21 cellular contexts compared by ENCODE assay signal in the genomic region with DNA sequence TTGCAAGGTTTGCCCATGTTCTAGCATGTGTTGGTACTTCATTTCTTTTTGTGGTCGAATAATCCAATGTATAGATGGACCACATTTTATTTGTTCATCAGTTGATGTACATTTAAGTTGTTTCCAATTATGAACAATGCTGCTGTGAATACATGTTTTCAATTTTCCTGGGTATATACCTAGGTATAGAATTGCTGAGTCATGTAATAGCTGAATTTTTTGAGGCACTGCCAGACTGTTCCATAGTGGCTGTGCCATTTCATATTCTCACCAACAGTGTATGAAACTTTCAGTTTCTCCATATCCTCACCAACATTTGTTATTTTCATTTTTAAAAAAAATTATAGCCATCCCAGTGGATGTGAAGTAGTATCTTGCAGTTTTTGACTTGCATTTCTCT.
A peak's percentile ranks its signal among the peaks of the same experiment; 100 is the strongest.
DNase-seq lines count a peak whose midpoint lies in the region; ATAC-seq, FAIRE-seq and TF ChIP-seq lines count a peak whose summit lies in the region.
"Had no signal": no experiment of that assay in that cellular context is flagged by ENCODE, and none has a peak within 500 bp of the region (broad histone marks: within the 10 kb centered on the region; RNA-seq: fewer than 3 reads in every experiment).

No MANE protein-coding gene starts in this region.

- FAIRE-seq in HepG2 (lab: Jason Lieb, UNC) (no peak), endothelial cell of umbilical vein (lab: Jason Lieb, UNC) (peak; percentile 33)

- no peak overlapping the region for H3K27ac ChIP-seq in SK-N-SH (ENCODE audit: low read depth in 2 of 2, low read length in 1 of 2)
- H3K27ac ChIP-seq in HepG2 (ENCODE audit: extremely low read length, insufficient read depth, low read length) = no peak overlapping the region
- H3K27ac ChIP-seq in right lobe of liver = no peak overlapping the region
- no peak overlapping the region for H3K27ac ChIP-seq in endothelial cell of umbilical vein (ENCODE audit: insufficient read depth, low read depth, low read length)
- no peak overlapping the region for H3K27ac ChIP-seq in SJCRH30
- H3K27ac ChIP-seq: 22Rv1, colonic mucosa, parathyroid adenoma, right atrium auricular region, RWPE1, spleen had no signal

- POLR2A ChIA-PET in SK-N-SH (lab: Yijun Ruan, JAX) (no interaction called here), HepG2 (lab: Yijun Ruan, JAX) (no interaction called here), endothelial cell of umbilical vein (lab: Charles Lee) (no interaction called here)

- H3K4me1 ChIP-seq in SK-N-SH (ENCODE audit: control insufficient read depth in 1 of 2, insufficient read depth in 2 of 2, low read depth in 1 of 2, low read length in 1 of 2) (peaks cover 0 to 6% of the 10 kb centered on the region in 2 experiments; a peak in 1 of 4 replicates), HepG2 (ENCODE audit: insufficient read depth, low read length) (no peaks in the 10 kb centered on the region), right lobe of liver (no peaks in the 10 kb centered on the region), endothelial cell of umbilical vein (ENCODE audit: control insufficient read depth, extremely low read depth, insufficient read depth, low read length) (no peaks in the 10 kb centered on the region), SJCRH30 (no peaks in the 10 kb centered on the region)
- H3K4me1 ChIP-seq: colonic mucosa, gastrocnemius medialis, parathyroid adenoma, spleen had no signal

- no peaks in the 10 kb centered on the region for H3K9me1 ChIP-seq in endothelial cell of umbilical vein (replicated peaks; ENCODE audit: control insufficient read depth, extremely low read depth, insufficient read depth, low read length)

- BruUV-seq in HepG2 (replicated peaks; lab: Mats Ljungman, UMichigan) (no TSS peak), endothelial cell of umbilical vein (replicated peaks; lab: Mats Ljungman, UMichigan) (no TSS peak)

- TF ChIP-seq RAD21 in SK-N-SH (IDR thresholded peaks at IDR 0.05; ENCODE audit: low read length) (no peak), HepG2 (CRISPR knock-in tag; IDR thresholded peaks at IDR 0.05) (no peak)

- dilution Hi-C loops in endothelial cell of umbilical vein (cut with MboI; ENCODE audit: extremely low pct_ligation_motif_present, low sequenced_read_pairs) = no loop called here

- DNase-seq in SK-N-SH = no peak
- no peak for DNase-seq in HepG2 (ENCODE audit: low spot score)
- DNase-seq in right lobe of liver = no peak
- no peak for DNase-seq in endothelial cell of umbilical vein (ENCODE audit: low read depth, low spot score)
- no peak for DNase-seq in SJCRH30
- no peak for DNase-seq in anterior cingulate cortex (lab: John Stamatoyannopoulos, UW)
- DNase-seq: activated gamma-delta T cell treated with Interleukin-2 at 50 U/mL for 16 hours; CD4-positive, CD25-positive, alpha-beta regulatory T cell; colonic mucosa; effector memory CD8-positive, alpha-beta T cell; gastrocnemius medialis; left cardiac atrium; NCI-H146; NCI-H446 treated with DMSO at 0.1 percent for 48 hours; spleen had no signal

- H3F3A ChIP-seq in SK-N-SH (replicated peaks; ENCODE audit: insufficient read depth) = no peaks in the 10 kb centered on the region

- H3K4me2 ChIP-seq in SK-N-SH (no peak overlapping the region), HepG2 (ENCODE audit: low read depth, low read length) (no peak overlapping the region), endothelial cell of umbilical vein (ENCODE audit: insufficient read depth, low read length) (no peak overlapping the region)

- H4K20me1 ChIP-seq in SK-N-SH (ENCODE audit: insufficient read depth) (no peaks in the 10 kb centered on the region), HepG2 (ENCODE audit: insufficient read depth, low read length) (no peaks in the 10 kb centered on the region), endothelial cell of umbilical vein (replicated peaks; ENCODE audit: control insufficient read depth, extremely low read depth, insufficient read depth, low read length) (no peaks in the 10 kb centered on the region)

- H3K4me3 ChIP-seq in SK-N-SH (ENCODE audit: low read depth in 2 of 2, low read length in 1 of 2) (no peak overlapping the region), HepG2 (replicated peaks in 1 of 3; ENCODE audit: insufficient read depth in 1 of 3, low read depth in 2 of 3, low read length in 3 of 3) (no peak overlapping the region), right lobe of liver (no peak overlapping the region), endothelial cell of umbilical vein (replicated peaks in 1 of 3; ENCODE audit: insufficient read depth in 1 of 3, low read depth in 1 of 3, low read length in 3 of 3) (no peak overlapping the region), SJCRH30 (no peak overlapping the region)
- H3K4me3 ChIP-seq: colonic mucosa, gastrocnemius medialis, right atrium auricular region, spleen had no signal

- intact Hi-C loops in HepG2 (cut with micrococcal nuclease; ENCODE audit: unreplicated experiment) = loop anchor here (5.0 kb wide), 1 partner anchor 169 kb away; no protein-coding TSS in a partner anchor
- intact Hi-C loops in right lobe of liver (cut with DNase I) = no loop called here
- intact Hi-C loops in endothelial cell of umbilical vein (cut with micrococcal nuclease) = no loop called here

- in situ Hi-C loops in HepG2 (cut with HindIII; ENCODE audit: extremely low pct_ligation_motif_present, low pct_unique_long_range_greater_than_20kb) = no loop called here

- TF ChIP-seq POLR2A in HepG2 (IDR thresholded peaks at IDR 0.05; ENCODE audit: insufficient read depth in 1 of 2, low read depth in 2 of 2, low read length in 2 of 2) (no peak), right lobe of liver (IDR thresholded peaks at IDR 0.05) (no peak), endothelial cell of umbilical vein (IDR thresholded peaks at IDR 0.05; ENCODE audit: low read depth, low read length) (no peak)

- ATAC-seq in SK-N-SH treated with all-trans-retinoic acid at 6 μM for 48 hours (no peak), HepG2 (no peak), right lobe of liver (no peak), HG02610 (IDR thresholded peaks at IDR 0.05; ENCODE audit: unreplicated experiment) (no peak)
- ATAC-seq: effector memory CD8-positive, alpha-beta T cell; left cardiac atrium had no signal

- H3K36me3 ChIP-seq in SK-N-SH (replicated peaks in 1 of 2; ENCODE audit: control insufficient read depth in 1 of 2, insufficient read depth in 2 of 2, low read length in 1 of 2) (peaks cover 84 to 86% of the 10 kb centered on the region in 2 experiments), HepG2 (replicated peaks in 1 of 2; ENCODE audit: control insufficient read depth in 1 of 2, insufficient read depth in 2 of 2, low read length in 2 of 2) (peaks cover 20 to 80% of the 10 kb centered on the region in 2 experiments), right lobe of liver (peaks cover 0 to 91% (median 28%) of the 10 kb centered on the region in 4 donors), endothelial cell of umbilical vein (ENCODE audit: control insufficient read depth in 2 of 2, extremely low read depth in 1 of 2, insufficient read depth in 2 of 2, low read length in 2 of 2) (peaks cover 19 to 24% of the 10 kb centered on the region in 2 experiments), SJCRH30 (peaks cover 82% of the 10 kb centered on the region)
- H3K36me3 ChIP-seq: colonic mucosa had no signal

- no peaks in the 10 kb centered on the region for H3K9me3 ChIP-seq in SK-N-SH
- H3K9me3 ChIP-seq in HepG2 (ENCODE audit: low read length) = no peaks in the 10 kb centered on the region
- H3K9me3 ChIP-seq in right lobe of liver = no peaks in the 10 kb centered on the region
- no peaks in the 10 kb centered on the region for H3K9me3 ChIP-seq in endothelial cell of umbilical vein (replicated peaks; ENCODE audit: control insufficient read depth, insufficient read depth, low read length)
- H3K9me3 ChIP-seq in SJCRH30 (replicated peaks) = peaks cover 4% of the 10 kb centered on the region; the same call in 1 of the 2 replicates
- H3K9me3 ChIP-seq: colonic mucosa, gastrocnemius medialis, spleen had no signal

- H3K79me2 ChIP-seq in SK-N-SH (ENCODE audit: insufficient read depth) = peaks cover 10% of the 10 kb centered on the region
- no peaks in the 10 kb centered on the region for H3K79me2 ChIP-seq in HepG2 (ENCODE audit: insufficient read depth, low read length)
- no peaks in the 10 kb centered on the region for H3K79me2 ChIP-seq in endothelial cell of umbilical vein (ENCODE audit: control insufficient read depth, insufficient read depth, low read length)

- TF ChIP-seq CTCF in SK-N-SH (IDR thresholded peaks at IDR 0.05) (no peak), HepG2 (CRISPR knock-in tag; IDR thresholded peaks at IDR 0.05) (no peak), right lobe of liver (IDR thresholded peaks at IDR 0.05) (no peak), endothelial cell of umbilical vein (IDR thresholded peaks at IDR 0.05; ENCODE audit: extremely low read depth in 1 of 2, insufficient read depth in 1 of 2, low read depth in 1 of 2, low read length in 2 of 2) (no peak)

- CTCF ChIA-PET in SK-N-SH (lab: Yijun Ruan, JAX) (interaction anchor here (1.1 to 1.8 kb wide), 2 partner anchors 9 to 63 kb away, joined by 3 to 4 read pairs; no protein-coding TSS in a partner anchor), HepG2 (lab: Yijun Ruan, JAX; ENCODE audit: low intra/inter-chr PET ratio, low total read pairs) (no interaction called here), endothelial cell of umbilical vein (lab: Charles Lee) (interaction anchor here (1.5 to 1.8 kb wide), 2 partner anchors 9 to 11 kb away, joined by 3 to 5 read pairs; no protein-coding TSS in a partner anchor)

- TF ChIP-seq EP300 in SK-N-SH (IDR thresholded peaks at IDR 0.05; ENCODE audit: borderline replicate concordance in 1 of 2, low read depth in 1 of 2, low read length in 1 of 2) = no peak
- no peak for TF ChIP-seq EP300 in HepG2 (IDR thresholded peaks at IDR 0.05; ENCODE audit: low read depth in 2 of 2, low read length in 2 of 2)
- TF ChIP-seq EP300 in HepG2 (CRISPR knock-in tag; IDR thresholded peaks at IDR 0.05; ENCODE audit: borderline replicate concordance) = no peak

- H3K9ac ChIP-seq in SK-N-SH (no peak overlapping the region), HepG2 (ENCODE audit: insufficient read depth, low read depth, low read length) (no peak overlapping the region), endothelial cell of umbilical vein (replicated peaks; ENCODE audit: extremely low read depth, insufficient read depth, low read length) (no peak overlapping the region)
- H3K9ac ChIP-seq: parathyroid adenoma had no signal

- no peaks in the 10 kb centered on the region for H3K27me3 ChIP-seq in SK-N-SH (ENCODE audit: insufficient read depth)
- no peaks in the 10 kb centered on the region for H3K27me3 ChIP-seq in HepG2 (ENCODE audit: control insufficient read depth in 1 of 2, insufficient read depth in 2 of 2, low read length in 2 of 2)
- H3K27me3 ChIP-seq in right lobe of liver = no peaks in the 10 kb centered on the region
- H3K27me3 ChIP-seq in endothelial cell of umbilical vein (ENCODE audit: control insufficient read depth in 2 of 2, insufficient read depth in 2 of 2, low read length in 2 of 2) = no peaks in the 10 kb centered on the region
- H3K27me3 ChIP-seq in SJCRH30 = no peaks in the 10 kb centered on the region
- H3K27me3 ChIP-seq: colonic mucosa, gastrocnemius medialis, right atrium auricular region, spleen had no signal

- no peaks in the 10 kb centered on the region for H3K9me2 ChIP-seq in SK-N-SH

- WGBS in SK-N-SH (ENCODE audit: low lambda C conversion rate) = 97% methylated on average over 1 of the region's 1 CpG
- 100% methylated on average over 1 of the region's 1 CpG for WGBS in HepG2 (ENCODE audit: low lambda C conversion rate)
- WGBS in right lobe of liver (ENCODE audit: insufficient coverage, low coverage, low lambda C conversion rate, missing lambda C conversion rate) = 86% methylated on average over 1 of the region's 1 CpG

- H2AFZ ChIP-seq in SK-N-SH (ENCODE audit: low read depth) (no peak overlapping the region), HepG2 (ENCODE audit: low read length) (no peak overlapping the region), endothelial cell of umbilical vein (ENCODE audit: low read depth, low read length) (no peak overlapping the region)
- H2AFZ ChIP-seq: parathyroid adenoma had no signal
